ENCODE assay signal across 2 cellular contexts in genomic region chr16:24418729-24419128, GRCh38.
TF ChIP-seq lines count a peak whose summit lies in the region.

No MANE protein-coding gene starts in this region.

TF ChIP-seq in HCT116, 20 proteins besides CTCF, POLR2A, EP300 and RAD21:
- TF ChIP-seq JUND (IDR thresholded peaks at IDR 0.05), result no peak
- TF ChIP-seq POLR2AphosphoS5 (IDR thresholded peaks at IDR 0.05; ENCODE audit: low read depth, low read length), result no peak
- TF ChIP-seq CEBPB (IDR thresholded peaks at IDR 0.05; ENCODE audit: low read depth), result no peak
- no peak for TF ChIP-seq FOSL1 (IDR thresholded peaks at IDR 0.05; ENCODE audit: low read depth)
- no peak for TF ChIP-seq TCF7L2 (IDR thresholded peaks at IDR 0.05; ENCODE audit: borderline replicate concordance, extremely low read depth, insufficient read depth, insufficient read length)
- TF ChIP-seq SIN3A (IDR thresholded peaks at IDR 0.05; ENCODE audit: low read depth), result no peak
- TF ChIP-seq, protein P1, sequence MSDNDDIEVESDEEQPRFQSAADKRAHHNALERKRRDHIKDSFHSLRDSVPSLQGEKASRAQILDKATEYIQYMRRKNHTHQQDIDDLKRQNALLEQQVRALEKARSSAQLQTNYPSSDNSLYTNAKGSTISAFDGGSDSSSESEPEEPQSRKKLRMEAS (IDR thresholded peaks at IDR 0.05), result no peak
- no peak for TF ChIP-seq ZNF274 (IDR thresholded peaks at IDR 0.05; ENCODE audit: low read depth, low read length)
- no peak for TF ChIP-seq SP1 (IDR thresholded peaks at IDR 0.05; ENCODE audit: low read depth)
- no peak for TF ChIP-seq YY1 (IDR thresholded peaks at IDR 0.05; ENCODE audit: extremely low read depth, insufficient replicate concordance, low read depth, low read length)
- TF ChIP-seq EZH2phosphoT487 (IDR thresholded peaks at IDR 0.05; ENCODE audit: borderline replicate concordance), result no peak
- TF ChIP-seq ATF3 (IDR thresholded peaks at IDR 0.05), result no peak

TF ChIP-seq in GM12878, 131 proteins besides CTCF, POLR2A, EP300 and RAD21:
- TF ChIP-seq POLR2AphosphoS5 (IDR thresholded peaks at IDR 0.05; ENCODE audit: low read length) (no peak), POU2F2 (IDR thresholded peaks at IDR 0.05; ENCODE audit: borderline replicate concordance, low read depth, low read length) (no peak), ZBED1 (IDR thresholded peaks at IDR 0.05; ENCODE audit: borderline replicate concordance) (no peak), CREB1 (IDR thresholded peaks at IDR 0.05; ENCODE audit: low read depth) (no peak), RUNX3 (IDR thresholded peaks at IDR 0.05; ENCODE audit: low read length) (no peak), LARP7 (IDR thresholded peaks at IDR 0.05) (no peak), NFXL1 (IDR thresholded peaks at IDR 0.05; ENCODE audit: borderline replicate concordance) (no peak)
TF ChIP-seq in GM12878: peak in this region for 0.
